Comparison of ENCODE assay signal across 27 cellular contexts in genomic region chr6:115495184-115495583, GRCh38.
"Had no signal": no experiment of that assay in that cellular context is flagged by ENCODE, and none has a peak within 500 bp of the region (broad histone marks: within the 10 kb centered on the region; RNA-seq: fewer than 3 reads in every experiment).

No MANE protein-coding gene starts in this region.

- ATAC-seq: stimulated activated effector memory CD8-positive, alpha-beta T cell treated with anti-CD3 and anti-CD28 coated beads, Interleukin-12 subunit alpha, Interleukin-12 subunit beta, amount 100 ng/mL, for 72 hours; stimulated activated memory B cell treated with anti-CD40 and anti-IgM and Interleukin-4, amounts not matched to agents 10 μg/mL and 1 μg/mL and 100 μg/mL, for 72 hours; stimulated activated naive B cell treated with anti-CD40 and anti-IgM and Interleukin-4, amounts not matched to agents 10 μg/mL and 1 μg/mL and 100 μg/mL, for 72 hours; stimulated activated naive CD8-positive, alpha-beta T cell treated with anti-CD3 and anti-CD28 coated beads, Interleukin-15, amount 100 ng/mL, for 72 hours; stimulated activated naive CD8-positive, alpha-beta T cell treated with anti-CD3 and anti-CD28 coated beads, Interleukin-15, Interleukin-2, amounts not matched to agents 100 U/mL and 50 U/mL, for 24 hours; upper lobe of right lung had no signal

- H3K27me3 ChIP-seq: stomach, suprapubic skin, testis, thyroid gland, tibial artery, tibial nerve, transverse colon, upper lobe of left lung, upper lobe of right lung, uterus, vagina had no signal

- FAIRE-seq: urothelium cell line had no signal

- H3K4me1 ChIP-seq: stomach, suprapubic skin, testis, thyroid gland, tibial artery, tibial nerve, transverse colon, upper lobe of left lung, upper lobe of right lung, uterus, vagina had no signal

- H3K9me3 ChIP-seq: testis, thyroid gland, tibial artery, upper lobe of right lung, uterus, vagina had no signal

- H3K27ac ChIP-seq: stomach, suprapubic skin, testis, thoracic aorta, thyroid gland, tibial artery, tibial nerve, transverse colon, upper lobe of left lung, upper lobe of right lung, uterus, vagina had no signal

- H3K4me3 ChIP-seq: stomach, suprapubic skin, testis, thoracic aorta, thyroid gland, tibial artery, tibial nerve, transverse colon, upper lobe of left lung, upper lobe of right lung, uterus, vagina had no signal

- H3K36me3 ChIP-seq: stomach, suprapubic skin, thoracic aorta, thyroid gland, tibial artery, tibial nerve, transverse colon, upper lobe of left lung, upper lobe of right lung, uterus, vagina had no signal

- DNase-seq: stimulated activated CD4-positive, alpha-beta T cell treated with anti-CD3 and anti-CD28 coated beads, Interleukin-2, amount 100 ng/mL, for 48 hours; stimulated activated CD4-positive, alpha-beta T cell treated with anti-CD3 and anti-CD28 coated beads, Interleukin-4, amount 100 ng/mL, for 1 hour; stimulated activated CD4-positive, alpha-beta T cell treated with anti-CD3 and anti-CD28 coated beads, Interleukin-4, amount 100 ng/mL, for 24 hours; stimulated activated CD4-positive, alpha-beta T cell treated with anti-CD3 and anti-CD28 coated beads, Interleukin-4, amount 100 ng/mL, for 4 hours; stimulated activated CD8-positive, alpha-beta memory T cell treated with anti-CD3 and anti-CD28 coated beads, Interleukin-4, amount 100 ng/mL, for 48 hours; stimulated activated naive B cell treated with anti-CD40 and anti-IgM and Interleukin-4, amounts not matched to agents 10 μg/mL and 1 μg/mL and 100 μg/mL, for 72 hours; stimulated activated naive CD4-positive, alpha-beta T cell; stimulated activated naive CD4-positive, alpha-beta T cell treated with Interleukin-2 at 50 U/mL for 16 hours; stimulated activated naive CD8-positive, alpha-beta T cell treated with anti-CD3 and anti-CD28 coated beads, Interleukin-15, amount 100 ng/mL, for 72 hours; stimulated activated naive CD8-positive, alpha-beta T cell treated with anti-CD3 and anti-CD28 coated beads, Interleukin-15, Interleukin-2, amounts not matched to agents 100 U/mL and 50 U/mL, for 24 hours; stomach; substantia nigra; testis; thyroid gland; tibial artery; transverse colon; trophoblast cell; upper lobe of left lung; upper lobe of right lung; uterus had no signal
